1 cellular context compared by ENCODE assay signal in the genomic region with DNA sequence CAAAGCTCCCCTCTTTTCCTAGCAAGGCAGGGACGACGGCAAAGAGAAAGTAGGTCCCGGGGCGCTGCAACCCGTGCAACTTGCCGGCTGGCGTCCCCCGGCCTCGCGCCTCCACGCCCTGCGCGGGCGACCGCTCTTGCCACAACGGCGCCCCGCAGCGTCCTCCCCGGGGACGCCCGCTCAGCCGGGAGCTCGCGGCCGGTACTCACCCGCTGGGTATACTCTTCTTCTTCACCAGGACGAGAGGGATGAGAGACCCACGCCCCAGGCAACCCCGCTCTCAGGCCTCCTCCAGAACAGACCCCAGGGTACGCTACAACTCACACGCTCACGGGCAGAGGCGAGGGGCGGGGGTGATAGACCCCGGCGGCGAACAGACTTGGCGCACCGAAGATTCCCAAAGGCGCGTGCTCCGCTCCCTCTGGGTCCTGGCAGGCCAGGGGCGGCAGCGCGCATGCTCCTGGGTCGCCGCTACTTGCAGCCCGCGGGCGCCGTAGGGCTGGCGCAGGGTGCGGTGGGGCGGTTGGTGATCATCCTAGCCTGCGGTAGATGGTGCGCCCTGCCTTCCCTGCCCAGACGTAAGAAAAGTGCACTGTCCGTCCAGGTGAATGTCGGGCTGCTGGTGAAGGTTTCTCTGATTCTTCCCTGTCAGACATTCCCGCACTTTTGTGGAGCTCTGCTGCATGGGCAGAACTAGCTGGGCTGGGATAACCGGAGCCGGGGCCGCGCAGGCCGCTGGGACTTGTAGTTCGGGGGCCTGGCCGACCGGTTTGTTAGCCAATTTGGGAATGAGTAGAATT.
TF ChIP-seq lines count a peak whose summit lies in the region.

A gene with protein sequence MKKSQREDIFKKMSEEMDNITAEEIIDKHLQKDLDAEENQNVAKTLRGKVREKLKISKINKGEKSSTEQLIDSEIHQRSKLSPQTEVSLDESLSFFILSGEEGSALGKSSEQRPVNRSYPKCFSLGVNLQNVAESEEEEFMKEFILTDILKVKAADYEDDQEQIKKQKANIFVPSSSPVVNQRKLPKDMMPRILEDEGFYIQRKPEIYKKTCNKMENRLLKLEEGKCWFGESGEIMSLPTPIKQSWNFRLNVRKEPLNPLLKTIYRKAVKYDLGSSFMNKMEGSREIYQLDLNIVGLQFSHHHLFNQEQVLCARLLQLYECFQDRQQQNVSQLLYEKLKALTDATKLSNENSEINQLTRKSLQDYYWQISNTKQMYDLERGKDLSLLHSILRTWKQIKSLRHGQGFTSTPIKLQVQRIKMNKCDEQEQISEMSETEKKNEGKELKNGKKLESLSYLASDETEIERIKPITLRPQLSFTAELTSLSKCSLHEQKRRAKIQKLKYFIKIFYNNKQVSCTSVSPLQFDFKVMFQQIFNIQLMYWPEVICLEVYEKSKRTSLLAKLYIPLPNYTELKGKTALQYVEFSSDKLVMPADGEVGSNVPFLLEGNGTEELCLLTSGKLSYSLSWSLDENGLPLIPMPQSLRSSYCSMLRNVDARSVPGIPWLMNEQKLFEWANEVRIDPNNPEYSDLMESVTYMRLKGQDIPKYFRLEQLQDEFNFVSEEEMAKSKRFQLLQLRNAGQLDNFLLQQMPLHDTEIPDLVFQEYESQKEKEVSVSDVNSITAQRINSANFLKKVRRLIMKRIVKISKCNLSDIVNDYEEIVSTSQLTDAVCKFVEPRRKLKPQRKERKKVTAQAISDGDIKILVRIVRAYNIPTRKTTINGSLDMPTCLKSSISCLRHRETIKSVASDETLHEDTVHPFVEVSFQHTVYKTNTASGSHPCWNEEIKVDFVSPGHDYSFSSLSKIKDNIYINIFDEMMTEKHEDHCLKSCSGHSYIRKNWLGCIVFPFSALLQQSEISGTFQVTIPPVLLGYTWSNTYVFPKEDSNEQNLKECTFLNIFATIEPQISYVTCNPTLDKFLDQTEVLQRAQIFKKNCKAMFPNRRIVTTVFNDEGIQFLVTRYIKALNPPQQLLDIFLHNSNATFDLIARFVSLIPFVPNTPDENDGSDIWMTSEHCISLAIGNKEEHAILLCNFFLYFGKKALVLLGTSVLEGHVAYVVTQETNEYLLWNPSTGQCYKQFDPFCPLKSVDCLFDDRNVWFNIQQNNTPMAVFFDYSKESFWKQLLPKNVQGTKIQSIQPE (N-terminal part only) (plus strand): TSS at position 522 of the 800 bp plus-strand sequence. CDS start 3,349 bp downstream, outside the sequence.

TF ChIP-seq in H1, 55 proteins besides CTCF, POLR2A, EP300 and RAD21:
- TF ChIP-seq PHF8 (conservative IDR thresholded peaks at IDR 0.05; ENCODE audit: low read depth, low read length) (peak; percentile 74; the same call in 1 of the 2 replicates), KDM4A (IDR thresholded peaks at IDR 0.05; ENCODE audit: low read depth, low read length, severe bottlenecking) (peak; percentile 99), RBBP5 (IDR thresholded peaks at IDR 0.05; ENCODE audit: borderline replicate concordance, low read depth, low read length) (peak; percentile 67; the same call in 1 of the 2 replicates), KDM1A (IDR thresholded peaks at IDR 0.05; ENCODE audit: borderline replicate concordance, low read length) (peak; percentile 65; the same call in 1 of the 2 replicates), POLR2AphosphoS5 (IDR thresholded peaks at IDR 0.05; ENCODE audit: low read depth, low read length) (peak; percentile 11; the same call in 1 of the 2 replicates), TCF12 (IDR thresholded peaks at IDR 0.05; ENCODE audit: low read depth, low read length) (no peak), SIN3A (conservative IDR thresholded peaks at IDR 0.05 in 1 of 2, IDR thresholded peaks at IDR 0.05 in 1 of 2; ENCODE audit: low read depth in 1 of 2, low read length in 2 of 2) (peak in 1 of 2 experiments; percentile 49; a peak in 1 of 4 replicates), TBP (IDR thresholded peaks at IDR 0.05; ENCODE audit: low read depth, low read length) (peak; percentile 51; the same call in 1 of the 2 replicates), HDAC2 (IDR thresholded peaks at IDR 0.05; ENCODE audit: borderline replicate concordance in 1 of 2, low read depth in 2 of 2, low read length in 2 of 2) (peak in 1 of 2 experiments; percentile 95; a peak in 2 of 4 replicates), EZH2 (IDR thresholded peaks at IDR 0.05; ENCODE audit: low read depth, low read length, severe bottlenecking) (no peak), JUN (IDR thresholded peaks at IDR 0.05; ENCODE audit: low read depth, low read length) (no peak), TEAD4 (IDR thresholded peaks at IDR 0.05; ENCODE audit: low read depth, low read length) (peak; percentile 32; the same call in 1 of the 2 replicates), ATF3 (IDR thresholded peaks at IDR 0.05; ENCODE audit: insufficient read depth, low read depth, low read length) (no peak), SIRT6 (IDR thresholded peaks at IDR 0.05; ENCODE audit: low read length) (no peak), TAF1 (IDR thresholded peaks at IDR 0.05; ENCODE audit: low read depth, low read length) (peak; percentile 49; the same call in 1 of the 2 replicates), SIX5 (IDR thresholded peaks at IDR 0.05; ENCODE audit: low read depth, low read length) (peak; percentile 73), ASH2L (IDR thresholded peaks at IDR 0.05; ENCODE audit: low read length) (peak; percentile 86), NRF1 (IDR thresholded peaks at IDR 0.05; ENCODE audit: low read depth, low read length) (peak; percentile 71)
- TF ChIP-seq, protein P1, sequence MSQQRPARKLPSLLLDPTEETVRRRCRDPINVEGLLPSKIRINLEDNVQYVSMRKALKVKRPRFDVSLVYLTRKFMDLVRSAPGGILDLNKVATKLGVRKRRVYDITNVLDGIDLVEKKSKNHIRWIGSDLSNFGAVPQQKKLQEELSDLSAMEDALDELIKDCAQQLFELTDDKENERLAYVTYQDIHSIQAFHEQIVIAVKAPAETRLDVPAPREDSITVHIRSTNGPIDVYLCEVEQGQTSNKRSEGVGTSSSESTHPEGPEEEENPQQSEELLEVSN (IDR thresholded peaks at IDR 0.05) = peak; percentile 96
- TF ChIP-seq, protein P2, sequence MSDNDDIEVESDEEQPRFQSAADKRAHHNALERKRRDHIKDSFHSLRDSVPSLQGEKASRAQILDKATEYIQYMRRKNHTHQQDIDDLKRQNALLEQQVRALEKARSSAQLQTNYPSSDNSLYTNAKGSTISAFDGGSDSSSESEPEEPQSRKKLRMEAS (IDR thresholded peaks at IDR 0.05) = peak; percentile 95
